Comparison of ENCODE assay signal across 22 cellular contexts in the genomic region with DNA sequence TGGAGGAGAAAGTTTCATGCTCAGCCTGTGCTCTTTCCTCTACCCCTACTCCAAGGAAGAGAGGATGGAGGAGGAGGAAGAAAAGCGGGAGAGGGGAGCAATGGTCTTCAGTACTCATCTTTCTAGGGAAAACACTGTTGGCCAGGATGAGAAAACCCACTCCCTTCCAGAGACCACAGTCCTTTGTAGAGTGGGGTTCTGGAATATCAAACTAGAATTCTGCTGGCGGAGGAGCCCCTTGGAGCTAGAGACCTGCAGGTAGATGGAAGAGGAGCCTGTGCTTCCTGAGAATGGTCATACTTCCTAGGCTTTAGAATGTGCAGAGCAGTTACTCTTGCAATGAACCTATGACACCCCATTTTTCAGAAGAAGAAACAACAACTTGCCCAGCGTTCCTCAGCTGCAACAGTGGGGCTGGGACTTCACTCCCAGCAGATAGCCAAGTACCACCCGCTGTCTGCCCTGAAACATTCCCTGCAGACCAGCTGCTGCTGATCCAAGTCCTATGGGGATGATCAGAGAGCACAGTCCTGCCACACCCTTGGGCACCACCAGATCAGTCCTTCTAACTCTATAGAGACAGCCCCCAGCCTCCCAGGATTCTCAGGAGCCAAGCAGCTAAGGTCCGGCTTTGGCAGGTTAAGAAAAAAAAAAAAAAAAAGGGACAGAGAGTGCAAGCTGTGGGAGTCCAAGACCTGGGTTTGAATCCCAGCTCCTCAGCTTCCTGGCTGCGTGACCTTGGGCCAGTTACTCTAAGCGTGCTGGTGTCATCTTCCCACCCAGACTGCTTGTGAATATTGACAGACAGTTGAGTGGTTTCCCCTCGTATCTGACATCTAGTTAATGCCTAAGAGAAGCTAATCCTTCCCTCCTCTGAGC. TPM values are rescaled to one million over a fixed set of nuclear protein-coding genes. Genes with fewer than 3 reads are reported as not detected.
DNase-seq lines count a peak whose midpoint lies in the region; ATAC-seq and TF ChIP-seq lines count a peak whose summit lies in the region.
"Had no signal": no experiment of that assay in that cellular context is flagged by ENCODE, and none has a peak within 500 bp of the region (broad histone marks: within the 10 kb centered on the region; RNA-seq: fewer than 3 reads in every experiment).

No MANE protein-coding gene starts in this region.

- peak overlapping the region; percentile 58 for H3K4me3 Mint-ChIP-seq in activated CD8-positive, alpha-beta memory T cell treated with anti-CD3 and anti-CD28 coated beads, Interleukin-2, amount 10 ng/mL, durations not matched to agents 7 days and 5 days
- no peak overlapping the region for H3K4me3 Mint-ChIP-seq in endothelial cell (ENCODE audit: unreplicated experiment)

- H3K27ac ChIP-seq in KOPT-K1 (ENCODE audit: low read depth, low read length, poor library complexity, severe bottlenecking): peak overlapping the region; percentile 60
- H3K27ac ChIP-seq in psoas muscle: no peak overlapping the region
- no peak overlapping the region for H3K27ac ChIP-seq in smooth muscle cell (ENCODE audit: low read depth)
- H3K27ac ChIP-seq: A549, cardiac muscle cell, left lung, pancreas, vagina had no signal

- CTCF ChIA-PET in activated CD8-positive, alpha-beta memory T cell treated with anti-CD3 and anti-CD28 coated beads, Interleukin-2, amount 10 ng/mL, durations not matched to agents 7 days and 5 days (lab: Charles Lee): interaction anchor here (1.8 to 2.8 kb wide), 4 partner anchors 9 to 32 kb away, joined by 4 to 16 read pairs (median 9); no protein-coding TSS in a partner anchor

- H3K4me1 Mint-ChIP-seq in activated CD8-positive, alpha-beta memory T cell treated with anti-CD3 and anti-CD28 coated beads, Interleukin-2, amount 10 ng/mL, durations not matched to agents 7 days and 5 days: peaks cover 36% of the 10 kb centered on the region
- H3K4me1 Mint-ChIP-seq in endothelial cell (ENCODE audit: unreplicated experiment): peaks cover 12% of the 10 kb centered on the region

- H3K36me3 Mint-ChIP-seq in activated CD8-positive, alpha-beta memory T cell treated with anti-CD3 and anti-CD28 coated beads, Interleukin-2, amount 10 ng/mL, durations not matched to agents 7 days and 5 days: peaks cover 10% of the 10 kb centered on the region
- H3K36me3 Mint-ChIP-seq in endothelial cell (ENCODE audit: low read depth, unreplicated experiment): peaks cover 7% of the 10 kb centered on the region

- DNase-seq in activated CD8-positive, alpha-beta memory T cell treated with anti-CD3 and anti-CD28 coated beads, Interleukin-2, amount 10 ng/mL, durations not matched to agents 7 days and 5 days: no peak
- DNase-seq in activated CD8-positive, alpha-beta memory T cell treated with anti-CD3 and anti-CD28 coated beads, Interleukin-2, amount 50 U/mL, for 4 hours: no peak
- DNase-seq in endothelial cell (ENCODE audit: low spot score) (no peak), psoas muscle (peak in 1 of 2 donors; percentile 23), NCI-H2081 (lab: John Stamatoyannopoulos, UW) (no peak), smooth muscle cell (lab: John Stamatoyannopoulos, UW; ENCODE audit: unreplicated experiment) (no peak)
- DNase-seq: activated CD4-positive, alpha-beta T cell treated with anti-CD3 and anti-CD28 coated beads for 1 hour; activated effector memory CD4-positive, alpha-beta T cell treated with anti-CD3 and anti-CD28 coated beads, Interleukin-2, amount 50 U/mL, for 16 hours; amniotic stem cell; effector CD4-positive, alpha-beta T cell; left lung; NCI-H1436 treated with DMSO at 0.1 percent for 48 hours; pancreas; stimulated activated CD4-positive, alpha-beta T cell treated with anti-CD3 and anti-CD28 coated beads, Interleukin-4, amount 100 ng/mL, for 4 hours; T1000 had no signal

- H4K20me1 ChIP-seq in smooth muscle cell (ENCODE audit: low read depth): no peaks in the 10 kb centered on the region

- H3K27me3 Mint-ChIP-seq in activated CD8-positive, alpha-beta memory T cell treated with anti-CD3 and anti-CD28 coated beads, Interleukin-2, amount 10 ng/mL, durations not matched to agents 7 days and 5 days: peaks cover 5% of the 10 kb centered on the region
- peaks cover 3% of the 10 kb centered on the region for H3K27me3 Mint-ChIP-seq in endothelial cell (ENCODE audit: unreplicated experiment)

- TF ChIP-seq CTCF in endothelial cell (IDR thresholded peaks at IDR 0.05; ENCODE audit: unreplicated experiment): no peak
- TF ChIP-seq CTCF in psoas muscle (IDR thresholded peaks at IDR 0.05): no peak
- no peak for TF ChIP-seq CTCF in smooth muscle cell (IDR thresholded peaks at IDR 0.05; ENCODE audit: borderline replicate concordance, insufficient read depth, poor library complexity, severe bottlenecking)

- H3K9ac ChIP-seq in smooth muscle cell (ENCODE audit: low read depth): no peak overlapping the region

- H3K79me2 ChIP-seq in smooth muscle cell (ENCODE audit: low read depth): no peaks in the 10 kb centered on the region

- H3K36me3 ChIP-seq in KOPT-K1 (ENCODE audit: insufficient read depth, low read length) (peaks cover 30% of the 10 kb centered on the region), psoas muscle (ENCODE audit: insufficient read depth in 1 of 2, low read depth in 1 of 2) (peaks cover 3 to 34% of the 10 kb centered on the region in 2 donors), smooth muscle cell (ENCODE audit: low read depth) (no peaks in the 10 kb centered on the region)
- H3K36me3 ChIP-seq: cardiac muscle cell had no signal

- no peaks in the 10 kb centered on the region for H3K9me3 ChIP-seq in KOPT-K1 (ENCODE audit: insufficient read depth, low read length, poor library complexity, severe bottlenecking)
- no peaks in the 10 kb centered on the region for H3K9me3 ChIP-seq in psoas muscle
- no peaks in the 10 kb centered on the region for H3K9me3 ChIP-seq in smooth muscle cell (replicated peaks; ENCODE audit: low read depth)
- H3K9me3 ChIP-seq: A549, left lung, pancreas, vagina had no signal

- no peaks in the 10 kb centered on the region for H3K9me3 Mint-ChIP-seq in activated CD8-positive, alpha-beta memory T cell treated with anti-CD3 and anti-CD28 coated beads, Interleukin-2, amount 10 ng/mL, durations not matched to agents 7 days and 5 days (ENCODE audit: low read depth)
- H3K9me3 Mint-ChIP-seq in endothelial cell (ENCODE audit: unreplicated experiment): no peaks in the 10 kb centered on the region

- H3K27ac Mint-ChIP-seq in activated CD8-positive, alpha-beta memory T cell treated with anti-CD3 and anti-CD28 coated beads, Interleukin-2, amount 10 ng/mL, durations not matched to agents 7 days and 5 days: peak overlapping the region; percentile 64
- H3K27ac Mint-ChIP-seq in endothelial cell (ENCODE audit: unreplicated experiment): peak overlapping the region; percentile 30

- H3K4me3 ChIP-seq in psoas muscle: peak overlapping the region; percentile 34
- H3K4me3 ChIP-seq in smooth muscle cell: no peak overlapping the region
- H3K4me3 ChIP-seq: A549, cardiac muscle cell, left lung, pancreas, vagina had no signal

- no peaks in the 10 kb centered on the region for H3K27me3 ChIP-seq in psoas muscle (ENCODE audit: insufficient read depth in 3 of 3, low read length in 2 of 3)
- peaks cover 5% of the 10 kb centered on the region for H3K27me3 ChIP-seq in smooth muscle cell (ENCODE audit: low read depth)
- H3K27me3 ChIP-seq: pancreas, vagina had no signal

- H3K4me2 ChIP-seq in smooth muscle cell: no peak overlapping the region
- H3K4me2 ChIP-seq: A549 had no signal

- intact Hi-C loops in psoas muscle (cut with DNase I): no loop called here

- H3K4me1 ChIP-seq in psoas muscle: no peaks in the 10 kb centered on the region
- H3K4me1 ChIP-seq in smooth muscle cell (ENCODE audit: low read depth): no peaks in the 10 kb centered on the region
- H3K4me1 ChIP-seq: A549, left lung, pancreas, vagina had no signal

- ATAC-seq in activated CD8-positive, alpha-beta memory T cell treated with anti-CD3 and anti-CD28 coated beads, Interleukin-2, amount 10 ng/mL, durations not matched to agents 7 days and 5 days: no peak
- ATAC-seq in psoas muscle: no peak
- no peak for ATAC-seq in HG03342 (IDR thresholded peaks at IDR 0.05; ENCODE audit: unreplicated experiment)
- ATAC-seq: A549, left lung had no signal

- no peaks in the 10 kb centered on the region for H3F3A ChIP-seq in smooth muscle cell (ENCODE audit: low read depth)

- no peak overlapping the region for H2AFZ ChIP-seq in smooth muscle cell (ENCODE audit: low read depth)

- 37 to 54% (median 40%) methylated on average over 8 of the region's 8 CpGs for WGBS in psoas muscle, 3 donors
- WGBS in smooth muscle cell (ENCODE audit: low lambda C conversion rate): 88% methylated on average over 8 of the region's 8 CpGs

RNA-seq across cellular contexts. Expression of a gene that starts 0.7 kb away (rescaled TPM):
- 1 to 10 TPM; 1.1 to 3.7 TPM for total RNA-seq in activated CD8-positive, alpha-beta memory T cell treated with anti-CD3 and anti-CD28 coated beads, Interleukin-2, amount 10 ng/mL, durations not matched to agents 7 days and 5 days
- total RNA-seq in endothelial cell (ENCODE audit: unreplicated experiment): not detected
- 10 to 100 TPM in 1 of 4 donors, 1 to 10 TPM in 2, under 1 TPM in 1; 0.53 to 13.9 (median 1.1) TPM for total RNA-seq in psoas muscle
- polyA plus RNA-seq in psoas muscle: 1 to 10 TPM; 1.1 to 1.3 (median 1.2) TPM
- total RNA-seq in smooth muscle cell: 0.04 TPM in 1 of 2 replicates, not detected in the other
- polyA plus RNA-seq in smooth muscle cell: 0.08 and 0.45 TPM in 2 replicates
- total RNA-seq: MCF 10A had no signal

RNA-seq across cellular contexts. Expression of a gene that starts 12.3 kb away (rescaled TPM):
- total RNA-seq in activated CD8-positive, alpha-beta memory T cell treated with anti-CD3 and anti-CD28 coated beads, Interleukin-2, amount 10 ng/mL, durations not matched to agents 7 days and 5 days: not detected
- total RNA-seq in endothelial cell (ENCODE audit: unreplicated experiment) (not detected), psoas muscle (under 1 TPM in 1 of 4 donors, not detected in 3; 0.29 TPM), smooth muscle cell (0.94 TPM in 1 of 2 replicates, not detected in the other)
- polyA plus RNA-seq in psoas muscle (under 1 TPM; 0.18 to 0.52 (median 0.30) TPM), smooth muscle cell (1.4 and 2.9 TPM in 2 replicates)
- total RNA-seq: cardiac muscle cell, H7, left lung, MCF 10A, pancreas, vagina had no signal

RNA-seq across cellular contexts. Expression of a gene that starts 13.2 kb away (rescaled TPM):
- total RNA-seq in activated CD8-positive, alpha-beta memory T cell treated with anti-CD3 and anti-CD28 coated beads, Interleukin-2, amount 10 ng/mL, durations not matched to agents 7 days and 5 days: 10 to 100 TPM; 26.5 to 40.8 TPM
- total RNA-seq in endothelial cell (ENCODE audit: unreplicated experiment) (15.5 TPM), psoas muscle (10 to 100 TPM; 24.8 to 43.9 (median 30.1) TPM), smooth muscle cell (2.6 and 7.5 TPM in 2 replicates)
- polyA plus RNA-seq in psoas muscle (10 to 100 TPM; 36.2 to 55.4 (median 53.6) TPM), smooth muscle cell (24.2 and 30.3 TPM in 2 replicates)

RNA-seq across cellular contexts. Expression of a gene that starts 51.3 kb away (rescaled TPM):
- total RNA-seq in activated CD8-positive, alpha-beta memory T cell treated with anti-CD3 and anti-CD28 coated beads, Interleukin-2, amount 10 ng/mL, durations not matched to agents 7 days and 5 days: 100 to 1,000 TPM; 125 to 144 TPM
- total RNA-seq in endothelial cell (ENCODE audit: unreplicated experiment) (163 TPM), psoas muscle (10 to 100 TPM; 45.7 to 71.7 (median 63.0) TPM), smooth muscle cell (33.0 and 36.3 TPM in 2 replicates)
- polyA plus RNA-seq in psoas muscle (100 to 1,000 TPM in 1 of 3 donors, 10 to 100 TPM in 2; 56.9 to 109 (median 67.4) TPM), smooth muscle cell (10.2 and 14.1 TPM in 2 replicates)

RNA-seq across cellular contexts. Expression of a gene that starts 58.9 kb away (rescaled TPM):
- total RNA-seq in activated CD8-positive, alpha-beta memory T cell treated with anti-CD3 and anti-CD28 coated beads, Interleukin-2, amount 10 ng/mL, durations not matched to agents 7 days and 5 days: 100 to 1,000 TPM; 106 to 121 TPM
- total RNA-seq in endothelial cell (ENCODE audit: unreplicated experiment) (95.1 TPM), psoas muscle (10 to 100 TPM; 70.2 to 73.4 (median 71.5) TPM), smooth muscle cell (19.8 and 48.5 TPM in 2 replicates)
- polyA plus RNA-seq in psoas muscle (100 to 1,000 TPM in 1 of 3 donors, 10 to 100 TPM in 2; 69.2 to 130 (median 78.1) TPM), smooth muscle cell (99.7 and 107 TPM in 2 replicates)
